ENCODE assay signal across 2 cellular contexts in genomic region chr10:13642293-13642692, GRCh38.
TF ChIP-seq lines count a peak whose summit lies in the region.

No MANE protein-coding gene starts in this region.

TF ChIP-seq in K562, 482 proteins besides CTCF, POLR2A, EP300 and RAD21 (continued from another document):
- no peak for TF ChIP-seq ZHX1 (conservative IDR thresholded peaks at IDR 0.05; ENCODE audit: low read length)
- TF ChIP-seq TBL1XR1 (IDR thresholded peaks at IDR 0.05; ENCODE audit: low read length in 2 of 2), result no peak
- TF ChIP-seq TRIM28 (IDR thresholded peaks at IDR 0.05), result 0 out of 2 replicates have a peak, but pooled peaks have one; percentile 39
- TF ChIP-seq EZH2 (IDR thresholded peaks at IDR 0.05; ENCODE audit: borderline replicate concordance, low read depth, low read length), result no peak
- no peak for TF ChIP-seq HSF4 (CRISPR knock-in tag; IDR thresholded peaks at IDR 0.05; ENCODE audit: borderline replicate concordance)
- no peak for TF ChIP-seq FIP1L1 (IDR thresholded peaks at IDR 0.05; ENCODE audit: low read depth, low read length, poor library complexity, severe bottlenecking)
- TF ChIP-seq ZNF707 (CRISPR knock-in tag; conservative IDR thresholded peaks at IDR 0.05), result peak; percentile 93
- TF ChIP-seq E2F1 (CRISPR knock-in tag; IDR thresholded peaks at IDR 0.05), result no peak
- TF ChIP-seq HMGN3 (IDR thresholded peaks at IDR 0.05; ENCODE audit: borderline replicate concordance, extremely low read depth, insufficient read length, low read depth, low read length), result no peak
- peak in 1 of 2 experiments; percentile 43; a peak in 1 of 3 replicates for TF ChIP-seq CBX3 (IDR thresholded peaks at IDR 0.05; ENCODE audit: borderline replicate concordance in 1 of 2, low read length in 2 of 2)
- no peak for TF ChIP-seq CHD4 (IDR thresholded peaks at IDR 0.05; ENCODE audit: insufficient read depth, insufficient replicate concordance, low read depth, low read length, poor library complexity, severe bottlenecking)

TF ChIP-seq in HEK293T, 16 proteins besides CTCF, POLR2A, EP300 and RAD21 (continued from another document):
- TF ChIP-seq ZNF384 (IDR thresholded peaks at IDR 0.05), result no peak
- TF ChIP-seq FOXK2 (IDR thresholded peaks at IDR 0.05), result no peak
